ENCODE assay signal across 23 cellular contexts in genomic region chr9:15909297-15909696, GRCh38.
DNase-seq lines count a peak whose midpoint lies in the region; ATAC-seq and TF ChIP-seq lines count a peak whose summit lies in the region.
"Had no signal": no experiment of that assay in that cellular context is flagged by ENCODE, and none has a peak within 500 bp of the region (broad histone marks: within the 10 kb centered on the region; RNA-seq: fewer than 3 reads in every experiment).

No MANE protein-coding gene starts in this region.

- WGBS in heart right ventricle, 2 donors, result 91 to 93% methylated on average over 6 of the region's 6 CpGs

- no peaks in the 10 kb centered on the region for H3K27me3 ChIP-seq in heart right ventricle
- H3K27me3 ChIP-seq: body of pancreas, gastrocnemius medialis, upper lobe of left lung had no signal

- intact Hi-C loops in left cardiac atrium (cut with DNase I), result no loop called here
- intact Hi-C loops in heart right ventricle (cut with DNase I), result no loop called here
- intact Hi-C loops in posterior vena cava (cut with DNase I), result no loop called here

- H3K4me3 ChIP-seq in heart right ventricle, result no peak overlapping the region
- no peak overlapping the region for H3K4me3 ChIP-seq in choroid plexus epithelial cell (ENCODE audit: low read depth, low read length)
- H3K4me3 ChIP-seq: body of pancreas, gastrocnemius medialis, psoas muscle, upper lobe of left lung had no signal

- H3K4me1 ChIP-seq in heart right ventricle, result no peaks in the 10 kb centered on the region
- H3K4me1 ChIP-seq: body of pancreas, gastrocnemius medialis, psoas muscle, upper lobe of left lung had no signal

- no peak for TF ChIP-seq CTCF in heart right ventricle (IDR thresholded peaks at IDR 0.05)
- TF ChIP-seq CTCF in choroid plexus epithelial cell (conservative IDR thresholded peaks at IDR 0.05; ENCODE audit: low read depth, low read length), result no peak

- H3K27ac ChIP-seq in heart right ventricle, result no peak overlapping the region
- H3K27ac ChIP-seq: body of pancreas, gastrocnemius medialis, psoas muscle, upper lobe of left lung had no signal

- peaks cover 0 to 62% (median 10%) of the 10 kb centered on the region in 11 donors for H3K9me3 ChIP-seq in heart right ventricle
- H3K9me3 ChIP-seq: body of pancreas had no signal

- ATAC-seq in left cardiac atrium (peak; percentile 59 to 86), heart right ventricle (no peak)
- ATAC-seq: activated T-cell treated with anti-CD3 and anti-CD28 coated beads, Interleukin-2, amount 50 U/mL, for 4 hours; body of pancreas; gastrocnemius medialis; psoas muscle; Right ventricle myocardium inferior; stimulated activated naive CD8-positive, alpha-beta T cell treated with anti-CD3 and anti-CD28 coated beads, Interleukin-15, amount 100 ng/mL, for 72 hours had no signal

- DNase-seq in left cardiac atrium (no peak), heart right ventricle (no peak), choroid plexus epithelial cell (ENCODE audit: low read depth) (peak; percentile 88), myocyte (ENCODE audit: low read depth) (peak; percentile 63), GF-D8 (lab: John Stamatoyannopoulos, UW) (no peak), posterior vena cava (ENCODE audit: low spot score) (no peak), T-helper 1 cell (no peak), NCI-H146 treated with DMSO at 0.1 percent for 48 hours (lab: John Stamatoyannopoulos, UW; ENCODE audit: unreplicated experiment) (no peak)
- DNase-seq: 8988T; activated CD4-positive, alpha-beta T cell treated with anti-CD3 and anti-CD28 coated beads for 1 hour; activated CD8-positive, alpha-beta memory T cell treated with anti-CD3 and anti-CD28 coated beads for 24 hours; activated naive CD4-positive, alpha-beta T cell treated with anti-CD3 and anti-CD28 coated beads, Interleukin-2, amount 50 U/mL, for 16 hours; activated T-cell treated with anti-CD3 and anti-CD28 coated beads, Interleukin-2, amount 50 U/mL, for 4 hours; body of pancreas; DMS 273 treated with DMSO at 0.1 percent for 48 hours; endodermal cell; gastrocnemius medialis; NCI-H1694; psoas muscle; stimulated activated CD4-positive, alpha-beta T cell treated with anti-CD3 and anti-CD28 coated beads, Interleukin-4, amount 100 ng/mL, for 4 hours; stimulated activated naive CD8-positive, alpha-beta T cell treated with anti-CD3 and anti-CD28 coated beads, Interleukin-15, amount 100 ng/mL, for 72 hours; upper lobe of left lung had no signal

- no peaks in the 10 kb centered on the region for H3K36me3 ChIP-seq in heart right ventricle
- H3K36me3 ChIP-seq: gastrocnemius medialis, upper lobe of left lung had no signal

Comparison
In these comparisons a context has a peak if more than half of its experiments do, and no peak if none do; other contexts are left out.
1. ATAC-seq: peak in left cardiac atrium (2 of 2); none in heart right ventricle (0 of 8).
2. DNase-seq: peak in choroid plexus epithelial cell (single experiment) and myocyte (single experiment); none in left cardiac atrium (single experiment), heart right ventricle (0 of 2), GF-D8 (single experiment), posterior vena cava (single experiment), T-helper 1 cell (0 of 5) and NCI-H146 treated with DMSO at 0.1 percent for 48 hours (single experiment).